24 cellular contexts compared by ENCODE assay signal in genomic region chr11:29312817-29313216, GRCh38.
DNase-seq lines count a peak whose midpoint lies in the region; ATAC-seq and TF ChIP-seq lines count a peak whose summit lies in the region.
"Had no signal": no experiment of that assay in that cellular context is flagged by ENCODE, and none has a peak within 500 bp of the region (broad histone marks: within the 10 kb centered on the region; RNA-seq: fewer than 3 reads in every experiment).

No MANE protein-coding gene starts in this region.

- H2AFZ ChIP-seq in PC-3 (ENCODE audit: low read length): no peak overlapping the region
- H2AFZ ChIP-seq in mammary epithelial cell (ENCODE audit: low read depth, low read length): no peak overlapping the region
- H2AFZ ChIP-seq: parathyroid adenoma had no signal

- no peak overlapping the region for H3K4me3 ChIP-seq in PC-3 (ENCODE audit: low read length)
- no peak overlapping the region for H3K4me3 ChIP-seq in mammary epithelial cell (replicated peaks in 1 of 3; ENCODE audit: insufficient read depth in 1 of 3, low read depth in 2 of 3, low read length in 3 of 3)
- H3K4me3 ChIP-seq in CD8-positive, alpha-beta memory T cell (ENCODE audit: low read length): no peak overlapping the region
- H3K4me3 ChIP-seq: lung, Peyer's patch had no signal

- H3K36me3 ChIP-seq in PC-3 (ENCODE audit: low read depth, low read length) (no peaks in the 10 kb centered on the region), mammary epithelial cell (ENCODE audit: insufficient read depth, low read length) (no peaks in the 10 kb centered on the region)
- no peaks in the 10 kb centered on the region for H3K36me3 ChIP-seq in CD8-positive, alpha-beta memory T cell (ENCODE audit: insufficient read depth, low read length)
- H3K36me3 ChIP-seq: Peyer's patch had no signal

- no peaks in the 10 kb centered on the region for H3K9me2 ChIP-seq in PC-3 (replicated peaks; ENCODE audit: low read length)

- H3K4me1 ChIP-seq in PC-3 (ENCODE audit: insufficient read depth, low read length) (peaks cover 43% of the 10 kb centered on the region), mammary epithelial cell (ENCODE audit: insufficient read depth, low read length) (peaks cover 27% of the 10 kb centered on the region), foreskin keratinocyte (peaks cover 9% of the 10 kb centered on the region)
- H3K4me1 ChIP-seq in CD8-positive, alpha-beta memory T cell (ENCODE audit: insufficient read depth, low read length): no peaks in the 10 kb centered on the region
- H3K4me1 ChIP-seq: parathyroid adenoma, Peyer's patch had no signal

- intact Hi-C loops in PC-3 (cut with micrococcal nuclease): no loop called here
- intact Hi-C loops in mammary epithelial cell (cut with micrococcal nuclease): no loop called here

- TF ChIP-seq CTCF in PC-3 (conservative IDR thresholded peaks at IDR 0.05; ENCODE audit: low read depth, low read length): no peak
- TF ChIP-seq CTCF in mammary epithelial cell (conservative IDR thresholded peaks at IDR 0.05 in 1 of 2, IDR thresholded peaks at IDR 0.05 in 1 of 2; ENCODE audit: extremely low read depth in 1 of 2, insufficient read depth in 1 of 2, low read depth in 1 of 2, low read length in 2 of 2): no peak
- TF ChIP-seq CTCF in foreskin keratinocyte (conservative IDR thresholded peaks at IDR 0.05): no peak

- H3K27me3 ChIP-seq in PC-3 (ENCODE audit: low read length): no peaks in the 10 kb centered on the region
- no peaks in the 10 kb centered on the region for H3K27me3 ChIP-seq in mammary epithelial cell (ENCODE audit: insufficient read depth, low read length)
- no peaks in the 10 kb centered on the region for H3K27me3 ChIP-seq in foreskin keratinocyte
- H3K27me3 ChIP-seq in CD8-positive, alpha-beta memory T cell (ENCODE audit: insufficient read depth, low read length, poor library complexity, severe bottlenecking): no peaks in the 10 kb centered on the region
- H3K27me3 ChIP-seq: Peyer's patch had no signal

- no peaks in the 10 kb centered on the region for H3K36me3 Mint-ChIP-seq in CD8-positive, alpha-beta memory T cell

- no peak overlapping the region for H3K9ac ChIP-seq in PC-3 (ENCODE audit: low read length)
- no peak overlapping the region for H3K9ac ChIP-seq in mammary epithelial cell (ENCODE audit: insufficient read depth, low read length)
- H3K9ac ChIP-seq: parathyroid adenoma had no signal

- H3K9me3 ChIP-seq in PC-3 (ENCODE audit: low read length) (no peaks in the 10 kb centered on the region), mammary epithelial cell (replicated peaks; ENCODE audit: insufficient read depth, low read length) (no peaks in the 10 kb centered on the region)
- H3K9me3 ChIP-seq in CD8-positive, alpha-beta memory T cell (ENCODE audit: low read length): peaks cover 4% of the 10 kb centered on the region
- H3K9me3 ChIP-seq: Peyer's patch had no signal

- dilution Hi-C loops in mammary epithelial cell (cut with HindIII; ENCODE audit: low sequenced_read_pairs): no loop called here

- H3K79me2 ChIP-seq in PC-3 (ENCODE audit: low read length): no peaks in the 10 kb centered on the region
- H3K79me2 ChIP-seq in mammary epithelial cell (ENCODE audit: insufficient read depth, low read length): no peaks in the 10 kb centered on the region
- H3K79me2 ChIP-seq: parathyroid adenoma had no signal

- BruUV-seq in PC-3 (replicated peaks; lab: Mats Ljungman, UMichigan): no TSS peak
- no TSS peak for BruUV-seq in mammary epithelial cell (replicated peaks; lab: Mats Ljungman, UMichigan)

- peaks cover 1 to 24% (median 4%) of the 10 kb centered on the region in 5 donors for H3K9me3 Mint-ChIP-seq in CD8-positive, alpha-beta memory T cell
- H3K9me3 Mint-ChIP-seq: nephron progenitor cell had no signal

- peaks cover 0 to 2% of the 10 kb centered on the region in 2 donors for H3K27me3 Mint-ChIP-seq in CD8-positive, alpha-beta memory T cell

- no peak overlapping the region for H3K4me3 Mint-ChIP-seq in CD8-positive, alpha-beta memory T cell
- H3K4me3 Mint-ChIP-seq: nephron progenitor cell; T-helper 2 cell treated with Interferon-gamma antibody and Interleukin-4, amounts not matched to agents 5 μg/mL and 100 μg/mL, for 36 hours had no signal

- H4K20me1 ChIP-seq in PC-3 (ENCODE audit: low read length): no peaks in the 10 kb centered on the region
- no peaks in the 10 kb centered on the region for H4K20me1 ChIP-seq in mammary epithelial cell (ENCODE audit: insufficient read depth, low read length)

- in situ Hi-C loops in mammary epithelial cell (cut with MboI; ENCODE audit: low sequenced_read_pairs in 2 of 2): no loop called here

- ATAC-seq in PC-3 (peak; percentile 66), foreskin keratinocyte (peak; percentile 91)
- ATAC-seq: right cardiac atrium; stimulated activated naive CD8-positive, alpha-beta T cell treated with anti-CD3 and anti-CD28 coated beads, Interleukin-15, Interleukin-2, amounts not matched to agents 100 U/mL and 50 U/mL, for 24 hours had no signal

- H3K27ac Mint-ChIP-seq in CD8-positive, alpha-beta memory T cell: no peak overlapping the region
- H3K27ac Mint-ChIP-seq: nephron progenitor cell; T-helper 2 cell treated with Interferon-gamma antibody and Interleukin-4, amounts not matched to agents 5 μg/mL and 100 μg/mL, for 36 hours had no signal

- H3K27ac ChIP-seq in PC-3 (ENCODE audit: low read length): no peak overlapping the region
- peak overlapping the region; percentile 2 for H3K27ac ChIP-seq in mammary epithelial cell (ENCODE audit: insufficient read depth, low read depth, low read length)
- H3K27ac ChIP-seq in foreskin keratinocyte: no peak overlapping the region
- no peak overlapping the region for H3K27ac ChIP-seq in CD8-positive, alpha-beta memory T cell (ENCODE audit: low read depth, low read length)
- H3K27ac ChIP-seq: parathyroid adenoma, Peyer's patch, VCaP had no signal

- H3K4me2 ChIP-seq in PC-3 (ENCODE audit: low read length) (peak overlapping the region; percentile 20; the same call in 1 of the 2 replicates), mammary epithelial cell (ENCODE audit: insufficient read depth, low read depth, low read length) (peak overlapping the region; percentile 41)

- DNase-seq in ELR (ENCODE audit: low read depth) (peak; percentile 82), PC-3 (peak; percentile 62), mammary epithelial cell (peak; percentile 84), foreskin keratinocyte (peak; percentile 83 to 93), GDM1 (lab: John Stamatoyannopoulos, UW) (no peak), HuH-7 (ENCODE audit: low spot score) (no peak)
- no peak for DNase-seq in CD8-positive, alpha-beta memory T cell
- no peak for DNase-seq in stimulated activated CD8-positive, alpha-beta memory T cell treated with anti-CD3 and anti-CD28 coated beads, Interleukin-4, amount 100 ng/mL, for 48 hours
- DNase-seq: activated CD4-positive, alpha-beta T cell treated with anti-CD3 and anti-CD28 coated beads for 48 hours; activated naive CD4-positive, alpha-beta T cell treated with Interleukin-2 at 50 U/mL for 16 hours; activated T-cell treated with anti-CD3 and anti-CD28 coated beads, Interleukin-2, amount 50 U/mL, for 48 hours; NCI-H187; NCI-H2171 treated with DMSO at 0.1 percent for 48 hours; NCI-H526; nephron progenitor cell; Peyer's patch; right cardiac atrium; stimulated activated CD4-positive, alpha-beta T cell treated with anti-CD3 and anti-CD28 coated beads, Interleukin-12 subunit alpha, Interleukin-12 subunit beta, amount 100 ng/mL, for 4 hours; stimulated activated CD4-positive, alpha-beta T cell treated with anti-CD3 and anti-CD28 coated beads, Interleukin-4, amount 100 ng/mL, for 24 hours; stimulated activated naive CD8-positive, alpha-beta T cell treated with anti-CD3 and anti-CD28 coated beads, Interleukin-15, Interleukin-2, amounts not matched to agents 100 U/mL and 50 U/mL, for 24 hours had no signal

- CTCF ChIA-PET in PC-3 (lab: Charles Lee): no interaction called here
- CTCF ChIA-PET in mammary epithelial cell (lab: Charles Lee; ENCODE audit: low non-redundant PET): no interaction called here
- CTCF ChIA-PET in CD8-positive, alpha-beta memory T cell (lab: Charles Lee): no interaction called here

- peaks cover 5% of the 10 kb centered on the region for H3F3A ChIP-seq in PC-3 (ENCODE audit: low read length, unreplicated experiment)

- POLR2A ChIA-PET in PC-3 (lab: Charles Lee; ENCODE audit: unreplicated experiment): no interaction called here
- POLR2A ChIA-PET in CD8-positive, alpha-beta memory T cell (lab: Charles Lee): no interaction called here

- no peaks in the 10 kb centered on the region for H3K4me1 Mint-ChIP-seq in CD8-positive, alpha-beta memory T cell
- H3K4me1 Mint-ChIP-seq: nephron progenitor cell had no signal

Comparison
In these comparisons a context has a peak if more than half of its experiments do, and no peak if none do; other contexts are left out.
1. DNase-seq: peak in ELR (single experiment), PC-3 (single experiment), mammary epithelial cell (single experiment) and foreskin keratinocyte (2 of 2); none in GDM1 (single experiment), CD8-positive, alpha-beta memory T cell (0 of 5), HuH-7 (single experiment) and stimulated activated CD8-positive, alpha-beta memory T cell treated with anti-CD3 and anti-CD28 coated beads, Interleukin-4, amount 100 ng/mL, for 48 hours (single experiment).